Comparison of ENCODE assay signal across 18 cellular contexts in genomic region chr12:2168808-2169207, GRCh38.
DNase-seq lines count a peak whose midpoint lies in the region; ATAC-seq and TF ChIP-seq lines count a peak whose summit lies in the region.
"Had no signal": no experiment of that assay in that cellular context is flagged by ENCODE, and none has a peak within 500 bp of the region (broad histone marks: within the 10 kb centered on the region; RNA-seq: fewer than 3 reads in every experiment).

No MANE protein-coding gene starts in this region.

- no peak overlapping the region for H2AK5ac ChIP-seq in IMR-90 (ENCODE audit: low read depth, low read length)

- DNase-seq in Calu3 = peak; percentile 63
- DNase-seq in IMR-90 = peak; percentile 49
- DNase-seq in cardiac fibroblast (ENCODE audit: low read depth in 2 of 2) = peak; percentile 30 to 59
- DNase-seq in amygdala (lab: John Stamatoyannopoulos, UW) = no peak
- no peak for DNase-seq in NCI-H82 treated with DMSO at 0.1 percent for 48 hours (lab: John Stamatoyannopoulos, UW; ENCODE audit: unreplicated experiment)
- DNase-seq in chondrocyte (ENCODE audit: low spot score) = no peak
- no peak for DNase-seq in stimulated activated naive CD4-positive, alpha-beta T cell (lab: John Stamatoyannopoulos, UW)
- DNase-seq: activated CD4-positive, alpha-beta T cell treated with anti-CD3 and anti-CD28 coated beads, Interleukin-2, amount 50 U/mL, for 4 hours; effector CD4-positive, alpha-beta T cell; GF-D8; natural killer cell; NCI-H1048; NCI-H510A treated with DMSO at 0.1 percent for 48 hours; stimulated activated CD4-positive, alpha-beta T cell treated with anti-CD3 and anti-CD28 coated beads, Interleukin-2, amount 100 ng/mL, for 24 hours; T-helper 2 cell had no signal

- H3K79me1 ChIP-seq in IMR-90 (ENCODE audit: low read depth in 1 of 2, low read length in 2 of 2) = peaks cover 0 to 6% of the 10 kb centered on the region in 2 experiments; a peak in 1 of 4 replicates

- no peak overlapping the region for H2BK20ac ChIP-seq in IMR-90 (ENCODE audit: low read depth, low read length)

- H4K8ac ChIP-seq in IMR-90 (ENCODE audit: low read depth in 2 of 2, low read length in 2 of 2) = no peak overlapping the region

- H3K4me2 ChIP-seq in IMR-90 (ENCODE audit: low read depth, low read length) = no peak overlapping the region

- ATAC-seq in IMR-90 (ENCODE audit: low read depth) = no peak
- ATAC-seq: natural killer cell, Panc1 had no signal

- H3K9me1 ChIP-seq in IMR-90 (ENCODE audit: insufficient read depth, low read length) = peaks cover 22% of the 10 kb centered on the region

- H2AFZ ChIP-seq in IMR-90 (replicated peaks; ENCODE audit: low read length, poor library complexity) = peak overlapping the region; percentile 24

- no peak overlapping the region for H3K18ac ChIP-seq in IMR-90 (ENCODE audit: low read depth, low read length)

- no CpG with 5 or more reads among the region's 6 CpGs for WGBS in IMR-90 (ENCODE audit: extremely low coverage in 2 of 2, insufficient read length in 1 of 2), 2 experiments
- 59% methylated on average over 6 of the region's 6 CpGs for WGBS in liver

- no peak overlapping the region for H4K5ac ChIP-seq in IMR-90 (ENCODE audit: low read depth, low read length)

- peaks cover 59% of the 10 kb centered on the region for H3K27me3 Mint-ChIP-seq in Calu3 (ENCODE audit: unreplicated experiment)
- H3K27me3 Mint-ChIP-seq in chondrocyte (ENCODE audit: low read depth) = no peaks in the 10 kb centered on the region

- H3K9ac ChIP-seq in IMR-90 (ENCODE audit: low read depth, low read length) = no peak overlapping the region
- H3K9ac ChIP-seq in liver (ENCODE audit: low read depth in 1 of 2, low read length in 2 of 2) = no peak overlapping the region

- peaks cover 3% of the 10 kb centered on the region; the same call in 1 of the 2 replicates for H3K9me3 ChIP-seq in IMR-90 (ENCODE audit: control insufficient read depth, insufficient read depth, low read length)
- peaks cover 0 to 7% (median 2%) of the 10 kb centered on the region in 4 donors for H3K9me3 ChIP-seq in liver (ENCODE audit: control insufficient read depth in 4 of 4, low read length in 3 of 4)

- H3K4ac ChIP-seq in IMR-90 (ENCODE audit: low read depth, low read length) = no peak overlapping the region

- H3K4me3 Mint-ChIP-seq in Calu3 (ENCODE audit: low read depth, unreplicated experiment) (no peak overlapping the region), chondrocyte (ENCODE audit: unreplicated experiment) (no peak overlapping the region)
- H3K4me3 Mint-ChIP-seq: B cell, natural killer cell had no signal

- no peaks in the 10 kb centered on the region for H4K20me1 ChIP-seq in IMR-90 (ENCODE audit: insufficient read depth, low read length)

- no peak overlapping the region for H2BK120ac ChIP-seq in IMR-90 (ENCODE audit: low read depth, low read length)

- no peak for TF ChIP-seq RAD21 in IMR-90 (IDR thresholded peaks at IDR 0.05; ENCODE audit: low read length)
- peak in 1 of 2 donors; percentile 6 for TF ChIP-seq RAD21 in liver (IDR thresholded peaks at IDR 0.05)

- intact Hi-C loops in Calu3 (cut with micrococcal nuclease; ENCODE audit: unreplicated experiment) (no loop called here), IMR-90 (cut with micrococcal nuclease) (no loop called here)

- POLR2A ChIA-PET in IMR-90 (lab: Charles Lee; ENCODE audit: unreplicated experiment) = no interaction called here

- H3K36me3 ChIP-seq in IMR-90 (ENCODE audit: control insufficient read depth, insufficient read depth, low read length) (no peaks in the 10 kb centered on the region), liver (ENCODE audit: control insufficient read depth in 4 of 4, insufficient read depth in 3 of 4, low read depth in 1 of 4, low read length in 3 of 4) (no peaks in the 10 kb centered on the region)

- in situ Hi-C loops in IMR-90 (cut with MboI; ENCODE audit: low sequenced_read_pairs) = no loop called here

- H3K4me3 ChIP-seq in IMR-90 (ENCODE audit: insufficient read depth, low read depth, low read length) (no peak overlapping the region), cardiac fibroblast (replicated peaks in 1 of 2; ENCODE audit: low read depth in 2 of 2, low read length in 2 of 2) (no peak overlapping the region), liver (ENCODE audit: low read depth in 1 of 3, low read length in 3 of 3) (no peak overlapping the region)

- peaks cover 5% of the 10 kb centered on the region for H3K36me3 Mint-ChIP-seq in Calu3 (ENCODE audit: insufficient read depth, unreplicated experiment)
- H3K36me3 Mint-ChIP-seq in chondrocyte (ENCODE audit: low read depth) = peaks cover 7% of the 10 kb centered on the region

- H2BK15ac ChIP-seq in IMR-90 (ENCODE audit: low read depth, low read length) = no peak overlapping the region

- H3K27me3 ChIP-seq in IMR-90 (ENCODE audit: control insufficient read depth, insufficient read depth, low read length) (no peaks in the 10 kb centered on the region), liver (ENCODE audit: control insufficient read depth in 4 of 4, insufficient read depth in 4 of 4, low read length in 3 of 4) (no peaks in the 10 kb centered on the region)

- no TSS peak for BruUV-seq in Calu3 (replicated peaks; lab: Mats Ljungman, UMichigan)
- no TSS peak for BruUV-seq in IMR-90 (replicated peaks; lab: Mats Ljungman, UMichigan)

- no peak for TF ChIP-seq POLR2A in IMR-90 (IDR thresholded peaks at IDR 0.05; ENCODE audit: low read depth, low read length)

- no peak overlapping the region for H3K27ac ChIP-seq in IMR-90 (ENCODE audit: insufficient read depth, low read length)
- H3K27ac ChIP-seq in liver (ENCODE audit: low read depth in 1 of 2, low read length in 2 of 2) = peak overlapping the region in 1 of 2 donors; percentile 43

- H3K4me1 Mint-ChIP-seq in Calu3 (ENCODE audit: low read depth, unreplicated experiment) = peaks cover 6% of the 10 kb centered on the region
- H3K4me1 Mint-ChIP-seq in chondrocyte (ENCODE audit: low read depth) = peaks cover 17% of the 10 kb centered on the region
- H3K4me1 Mint-ChIP-seq: B cell, natural killer cell had no signal

- H2BK5ac ChIP-seq in IMR-90 (ENCODE audit: low read depth, low read length, poor library complexity, severe bottlenecking) = no peak overlapping the region

- peaks cover 11% of the 10 kb centered on the region for H3K9me3 Mint-ChIP-seq in Calu3 (ENCODE audit: low read depth, unreplicated experiment)
- H3K9me3 Mint-ChIP-seq in chondrocyte (ENCODE audit: low read depth) = peaks cover 12% of the 10 kb centered on the region

- H3K4me1 ChIP-seq in IMR-90 (ENCODE audit: control insufficient read depth, insufficient read depth, low read length) (peaks cover 12% of the 10 kb centered on the region), liver (ENCODE audit: control insufficient read depth in 4 of 4, insufficient read depth in 4 of 4, low read length in 3 of 4) (peaks cover under 1 to 18% (median 8%) of the 10 kb centered on the region in 4 donors)

- H3K27ac Mint-ChIP-seq in Calu3 (ENCODE audit: unreplicated experiment) = no peak overlapping the region
- no peak overlapping the region for H3K27ac Mint-ChIP-seq in chondrocyte (ENCODE audit: unreplicated experiment)
- H3K27ac Mint-ChIP-seq: B cell, natural killer cell had no signal

- TF ChIP-seq CTCF in Calu3 (IDR thresholded peaks at IDR 0.05; ENCODE audit: unreplicated experiment) (no peak), IMR-90 (conservative IDR thresholded peaks at IDR 0.05; ENCODE audit: low read depth, low read length) (no peak), cardiac fibroblast (IDR thresholded peaks at IDR 0.05; ENCODE audit: low read depth, low read length) (no peak), liver (IDR thresholded peaks at IDR 0.05; ENCODE audit: low read depth, low read length, missing input control) (no peak), chondrocyte (IDR thresholded peaks at IDR 0.05) (no peak)

- no peak overlapping the region for H3K56ac ChIP-seq in IMR-90 (ENCODE audit: extremely low read depth, insufficient read depth, low read length)

- CTCF ChIA-PET in Calu3 (lab: Charles Lee) (interaction anchor here (1.3 kb wide), 1 partner anchor 10 kb away, joined by 4 read pairs; no protein-coding TSS in a partner anchor), IMR-90 (lab: Yijun Ruan, JAX) (no interaction called here)

- no peak overlapping the region for H3K23ac ChIP-seq in IMR-90 (ENCODE audit: low read depth, low read length)

- dilution Hi-C loops in IMR-90 (cut with HindIII; ENCODE audit: low sequenced_read_pairs, unreplicated experiment) = no loop called here

- no peak overlapping the region for H2AK9ac ChIP-seq in IMR-90 (replicated peaks; ENCODE audit: low read depth, low read length, poor library complexity)

- no peak overlapping the region for H4K91ac ChIP-seq in IMR-90 (ENCODE audit: insufficient read depth, low read depth, low read length)

- H3K14ac ChIP-seq in IMR-90 (replicated peaks; ENCODE audit: low read depth, low read length) = no peak overlapping the region

TF ChIP-seq in IMR-90, 13 proteins besides CTCF, POLR2A, EP300 and RAD21:
- TF ChIP-seq MXI1 (IDR thresholded peaks at IDR 0.05; ENCODE audit: borderline replicate concordance, low read depth, low read length) = no peak
- 0 out of 2 replicates have a peak, but pooled peaks have one; percentile 18 for TF ChIP-seq FOS (IDR thresholded peaks at IDR 0.05; ENCODE audit: low read depth, low read length)
TF ChIP-seq in IMR-90: peak in this region for 1.

TF ChIP-seq in liver, 16 proteins besides CTCF, POLR2A, EP300 and RAD21 (continues in another document):
- TF ChIP-seq GABPA (IDR thresholded peaks at IDR 0.05 in 1 of 2, conservative IDR thresholded peaks at IDR 0.05 in 1 of 2) (no peak), JUND (IDR thresholded peaks at IDR 0.05) (peak in 1 of 2 donors; percentile 93), RXRA (IDR thresholded peaks at IDR 0.05) (peak in 1 of 2 donors; percentile 56), HNF4A (conservative IDR thresholded peaks at IDR 0.05) (peak; percentile 59 to 88), ZBTB33 (IDR thresholded peaks at IDR 0.05) (no peak)

Comparison
In these comparisons a context has a peak if more than half of its experiments do, and no peak if none do; other contexts are left out.
1. DNase-seq: peak in Calu3 (single experiment), IMR-90 (single experiment) and cardiac fibroblast (2 of 2); none in amygdala (0 of 56), NCI-H82 treated with DMSO at 0.1 percent for 48 hours (single experiment), chondrocyte (single experiment) and stimulated activated naive CD4-positive, alpha-beta T cell (0 of 6).